Comparison of ENCODE assay signal across 8 cellular contexts in the genomic region with DNA sequence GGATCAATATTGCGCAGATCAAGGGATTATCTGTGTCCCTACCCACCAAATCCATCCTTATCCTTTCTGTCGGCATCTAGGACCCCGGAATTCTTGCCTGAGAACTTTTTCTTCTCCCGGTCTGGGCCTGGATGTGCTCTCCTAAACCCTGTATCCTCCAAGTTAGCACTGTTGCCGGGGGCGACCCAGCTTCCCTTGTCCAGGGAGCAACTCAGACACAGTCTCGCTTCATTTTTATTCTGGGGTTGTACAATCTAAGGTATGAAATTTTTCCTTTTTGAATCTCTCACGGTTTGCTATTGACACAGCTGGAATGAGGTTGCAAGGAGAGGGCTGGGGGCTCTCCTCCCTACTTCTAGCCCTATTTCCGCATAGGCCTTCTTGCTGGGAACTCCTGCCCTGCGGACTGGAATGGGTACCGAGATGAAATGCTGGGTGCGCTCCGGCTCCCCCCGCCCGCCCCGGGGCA. TPM values are rescaled to one million over a fixed set of nuclear protein-coding genes. Genes with fewer than 3 reads are reported as not detected.
DNase-seq lines count a peak whose midpoint lies in the region; ATAC-seq and TF ChIP-seq lines count a peak whose summit lies in the region.

No MANE protein-coding gene starts in this region.

- H3K27me3 Mint-ChIP-seq in activated naive CD8-positive, alpha-beta T cell treated with anti-CD3 and anti-CD28 coated beads, Interleukin-2, amount 10 ng/mL, durations not matched to agents 7 days and 5 days = no peaks in the 10 kb centered on the region

- no peaks in the 10 kb centered on the region for H3K4me1 ChIP-seq in testis

- H3K4me3 ChIP-seq in AG10803 (ENCODE audit: low read length) (peak overlapping the region; percentile 93), testis (peak overlapping the region; percentile 61 to 72)

- H3K4me1 Mint-ChIP-seq in activated naive CD8-positive, alpha-beta T cell treated with anti-CD3 and anti-CD28 coated beads, Interleukin-2, amount 10 ng/mL, durations not matched to agents 7 days and 5 days = peaks cover 36% of the 10 kb centered on the region

- no peak for TF ChIP-seq POLR2A in testis (IDR thresholded peaks at IDR 0.05)

- H3K27ac ChIP-seq in layer of hippocampus (ENCODE audit: low read depth, low read length) (peak overlapping the region; percentile 90), testis (peak overlapping the region; percentile 36 to 70)

- peaks cover 27% of the 10 kb centered on the region for H3K36me3 Mint-ChIP-seq in activated naive CD8-positive, alpha-beta T cell treated with anti-CD3 and anti-CD28 coated beads, Interleukin-2, amount 10 ng/mL, durations not matched to agents 7 days and 5 days

- peak overlapping the region; percentile 99 for H3K4me3 Mint-ChIP-seq in activated naive CD8-positive, alpha-beta T cell treated with anti-CD3 and anti-CD28 coated beads, Interleukin-2, amount 10 ng/mL, durations not matched to agents 7 days and 5 days

- H3K27ac Mint-ChIP-seq in activated naive CD8-positive, alpha-beta T cell treated with anti-CD3 and anti-CD28 coated beads, Interleukin-2, amount 10 ng/mL, durations not matched to agents 7 days and 5 days = peak overlapping the region; percentile 99

- intact Hi-C loops in testis (cut with DNase I; ENCODE audit: low total_unique reads) = no loop called here

- H3K9me3 ChIP-seq in testis = no peaks in the 10 kb centered on the region

- DNase-seq in AG10803 (ENCODE audit: low read depth) = no peak
- no peak for DNase-seq in activated naive CD8-positive, alpha-beta T cell treated with anti-CD3 and anti-CD28 coated beads, Interleukin-2, amount 10 ng/mL, durations not matched to agents 7 days and 5 days
- no peak for DNase-seq in testis
- DNase-seq in foreskin melanocyte = no peak
- DNase-seq in activated CD4-positive, alpha-beta T cell treated with anti-CD3 and anti-CD28 coated beads, Interleukin-2, amount 50 U/mL, for 1 hour = no peak

- no peaks in the 10 kb centered on the region for H3K9me3 Mint-ChIP-seq in activated naive CD8-positive, alpha-beta T cell treated with anti-CD3 and anti-CD28 coated beads, Interleukin-2, amount 10 ng/mL, durations not matched to agents 7 days and 5 days

- WGBS in testis, 2 donors = 23 to 32% methylated on average over 11 to 16 of the region's 16 CpGs

- ATAC-seq in GM21619 (IDR thresholded peaks at IDR 0.05; ENCODE audit: unreplicated experiment) (peak; percentile 6), GM21786 (IDR thresholded peaks at IDR 0.05; ENCODE audit: unreplicated experiment) (no peak)
- ATAC-seq in activated naive CD8-positive, alpha-beta T cell treated with anti-CD3 and anti-CD28 coated beads, Interleukin-2, amount 10 ng/mL, durations not matched to agents 7 days and 5 days (ENCODE audit: low read depth) = no peak

- TF ChIP-seq CTCF in AG10803 (conservative IDR thresholded peaks at IDR 0.05; ENCODE audit: low read length) (no peak), testis (IDR thresholded peaks at IDR 0.05) (no peak)

- no peaks in the 10 kb centered on the region for H3K36me3 ChIP-seq in testis (ENCODE audit: low read depth, missing control alignments)

- POLR2A ChIA-PET in activated naive CD8-positive, alpha-beta T cell treated with anti-CD3 and anti-CD28 coated beads, Interleukin-2, amount 10 ng/mL, durations not matched to agents 7 days and 5 days (lab: Charles Lee) = interaction anchor here (1.2 to 3.1 kb wide), 13 partner anchors 8 to 140 kb away, joined by 3 to 36 read pairs (median 8); a partner anchor contains a TSS

- H3K27me3 ChIP-seq in layer of hippocampus (ENCODE audit: control insufficient read depth, insufficient read depth, low read length) = no peaks in the 10 kb centered on the region
- H3K27me3 ChIP-seq in testis = no peaks in the 10 kb centered on the region

RNA-seq across cellular contexts. Expression of a gene that starts 0.4 kb away (rescaled TPM):
- 100 to 1,000 TPM; 135 to 141 TPM for total RNA-seq in activated naive CD8-positive, alpha-beta T cell treated with anti-CD3 and anti-CD28 coated beads, Interleukin-2, amount 10 ng/mL, durations not matched to agents 7 days and 5 days
- total RNA-seq in testis = 10 to 100 TPM; 13.6 to 21.8 TPM
- polyA plus RNA-seq in testis (ENCODE audit: insufficient read depth, low read depth, low replicate concordance) = 18.9 TPM

RNA-seq across cellular contexts. Expression of a gene that starts 7.6 kb away (rescaled TPM):
- 10 to 100 TPM; 42.4 to 45.8 TPM for total RNA-seq in activated naive CD8-positive, alpha-beta T cell treated with anti-CD3 and anti-CD28 coated beads, Interleukin-2, amount 10 ng/mL, durations not matched to agents 7 days and 5 days
- total RNA-seq in testis = 10 to 100 TPM; 33.4 to 38.8 TPM
- 50.8 TPM for polyA plus RNA-seq in testis (ENCODE audit: insufficient read depth, low read depth, low replicate concordance)

RNA-seq across cellular contexts. Expression of a gene that starts 13.8 kb away (rescaled TPM):
- total RNA-seq in activated naive CD8-positive, alpha-beta T cell treated with anti-CD3 and anti-CD28 coated beads, Interleukin-2, amount 10 ng/mL, durations not matched to agents 7 days and 5 days = 100 to 1,000 TPM; 118 to 123 TPM
- 10 to 100 TPM; 56.7 to 76.2 TPM for total RNA-seq in testis
- polyA plus RNA-seq in testis (ENCODE audit: insufficient read depth, low read depth, low replicate concordance) = 67.8 TPM

RNA-seq across cellular contexts. Expression of a gene that starts 14.2 kb away (rescaled TPM):
- 10 to 100 TPM; 63.5 to 65.3 TPM for total RNA-seq in activated naive CD8-positive, alpha-beta T cell treated with anti-CD3 and anti-CD28 coated beads, Interleukin-2, amount 10 ng/mL, durations not matched to agents 7 days and 5 days
- total RNA-seq in testis = 10 to 100 TPM; 47.2 to 58.8 TPM
- polyA plus RNA-seq in testis (ENCODE audit: insufficient read depth, low read depth, low replicate concordance) = 19.9 TPM

RNA-seq across cellular contexts. Expression of a gene that starts 32.8 kb away (rescaled TPM):
- 1 to 10 TPM; 3.4 to 3.6 TPM for total RNA-seq in activated naive CD8-positive, alpha-beta T cell treated with anti-CD3 and anti-CD28 coated beads, Interleukin-2, amount 10 ng/mL, durations not matched to agents 7 days and 5 days
- 1 to 10 TPM; 1.2 to 1.6 TPM for total RNA-seq in testis
- polyA plus RNA-seq in testis (ENCODE audit: insufficient read depth, low read depth, low replicate concordance) = 0.67 TPM

Comparison
In these comparisons a context has a peak if more than half of its experiments do, and no peak if none do; other contexts are left out.
1. RNA of a gene that starts 0.4 kb away (total RNA-seq): 135 to 141 TPM in activated naive CD8-positive, alpha-beta T cell treated with anti-CD3 and anti-CD28 coated beads, Interleukin-2, amount 10 ng/mL, durations not matched to agents 7 days and 5 days; 13.6 to 21.8 TPM in testis; every median in the first group is over 4 times any median in the second.